In the genomic region with DNA sequence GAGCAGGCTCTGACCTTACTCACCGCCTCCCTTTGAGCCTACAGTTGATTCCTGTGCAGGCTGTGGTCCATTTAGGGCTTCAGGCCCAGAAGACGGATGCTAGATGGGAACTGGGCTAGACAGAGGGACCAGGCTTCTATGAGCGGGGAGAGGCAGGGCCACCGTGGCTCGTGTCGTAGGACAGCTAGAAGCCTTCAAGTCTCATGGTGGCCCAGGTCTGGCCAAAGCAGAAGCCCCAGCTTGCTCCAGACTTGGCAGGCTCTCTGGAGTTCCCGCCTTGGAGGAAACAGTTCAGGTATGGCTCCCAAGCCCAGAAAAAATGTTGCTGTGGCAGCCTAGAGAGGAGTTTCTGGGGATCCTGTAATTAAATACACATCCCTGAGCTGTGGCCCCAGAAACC, we compare ENCODE assay signal across 7 cellular contexts. TPM values are rescaled to one million over a fixed set of nuclear protein-coding genes. Genes with fewer than 3 reads are reported as not detected.
"Had no signal": no experiment of that assay in that cellular context is flagged by ENCODE, and none has a peak within 500 bp of the region (broad histone marks: within the 10 kb centered on the region; RNA-seq: fewer than 3 reads in every experiment).

No MANE protein-coding gene starts in this region.

- H2AFZ ChIP-seq: GM23338 had no signal

- H3K4me2 ChIP-seq: GM23338 had no signal

- ATAC-seq: GM23338 had no signal

- DNase-seq: H9, HCEC 1CT, IMR-90 had no signal

- H3K27ac Mint-ChIP-seq: GM23338, H9 had no signal

- H3K9me3 Mint-ChIP-seq: GM23338, H9 had no signal

- FAIRE-seq: H1, H54, HTR-8/SVneo had no signal

- H3K4me3 Mint-ChIP-seq: GM23338, H9 had no signal

- H3K4me3 ChIP-seq: GM23338 had no signal

RNA-seq across cellular contexts. Expression of gene NR5A1, which starts 10.9 kb away (rescaled TPM):
- total RNA-seq: IMR-90 had no signal
- polyA plus RNA-seq: GM23338, IMR-90 had no signal
